8 cellular contexts compared by ENCODE assay signal in the genomic region with DNA sequence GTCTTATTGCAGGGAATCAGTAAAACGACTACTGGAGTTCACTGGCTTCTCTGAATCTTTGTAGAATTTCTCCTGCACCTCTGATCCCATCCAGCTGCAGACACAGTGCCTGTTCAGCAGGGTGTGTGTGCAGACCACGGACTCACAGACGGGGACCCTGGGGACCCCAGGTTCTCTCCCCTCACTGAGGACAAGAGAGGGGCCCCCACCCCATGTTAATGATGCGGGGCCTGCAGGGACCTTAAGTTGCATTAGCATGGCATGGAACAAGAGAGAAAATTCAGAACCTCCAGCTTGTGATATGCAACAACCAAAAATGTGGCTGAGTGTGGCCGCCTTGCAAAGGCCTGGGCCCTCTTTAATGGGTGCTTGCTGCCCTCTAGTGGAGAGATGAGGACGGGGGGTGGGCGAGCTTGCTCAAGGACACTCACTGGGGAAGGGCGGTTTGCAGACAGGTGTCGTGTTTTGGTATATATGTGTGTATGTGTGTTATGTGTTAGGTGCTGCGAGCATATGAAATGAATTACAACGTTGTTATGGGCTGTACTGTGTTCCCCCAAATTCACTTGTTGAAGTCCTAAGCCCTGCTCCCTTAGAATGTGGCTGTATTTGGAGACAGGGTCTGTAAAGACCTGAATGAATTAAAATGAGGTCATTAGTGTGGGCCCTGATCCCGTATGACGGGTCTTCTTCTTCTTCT.
DNase-seq lines count a peak whose midpoint lies in the region; ATAC-seq and TF ChIP-seq lines count a peak whose summit lies in the region.

No MANE protein-coding gene starts in this region.

- no peaks in the 10 kb centered on the region for H3K36me3 Mint-ChIP-seq in Calu3 (ENCODE audit: insufficient read depth, unreplicated experiment)
- no peaks in the 10 kb centered on the region for H3K36me3 Mint-ChIP-seq in activated T-cell treated with anti-CD3 and anti-CD28 coated beads, Interleukin-2, amount 50 U/mL, for 4 hours (ENCODE audit: insufficient read depth)
- H3K36me3 Mint-ChIP-seq in neural crest cell (ENCODE audit: low read depth), result no peaks in the 10 kb centered on the region

- intact Hi-C loops in Calu3 (cut with micrococcal nuclease; ENCODE audit: unreplicated experiment), result loop anchor here (5.0 kb wide), 2 partner anchors 87 to 328 kb away; no protein-coding TSS in a partner anchor
- intact Hi-C loops in PC-3 (cut with micrococcal nuclease), result loop anchor here (1.0 to 10.0 kb wide), 2 partner anchors 65 to 134 kb away; no protein-coding TSS in a partner anchor

- H3K9me2 ChIP-seq in PC-3 (replicated peaks; ENCODE audit: low read length), result no peaks in the 10 kb centered on the region

- no peak overlapping the region for H3K27ac ChIP-seq in PC-3 (ENCODE audit: low read length)

- H3K9me3 ChIP-seq in PC-3 (ENCODE audit: low read length), result no peaks in the 10 kb centered on the region

- H3K79me2 ChIP-seq in PC-3 (ENCODE audit: low read length), result no peaks in the 10 kb centered on the region

- H3K4me3 Mint-ChIP-seq in Calu3 (ENCODE audit: low read depth, unreplicated experiment) (no peak overlapping the region), neural crest cell (no peak overlapping the region)
- H3K4me3 Mint-ChIP-seq in activated T-cell treated with anti-CD3 and anti-CD28 coated beads, Interleukin-2, amount 50 U/mL, for 4 hours, result no peak overlapping the region

- BruUV-seq in Calu3 (replicated peaks; lab: Mats Ljungman, UMichigan) (no TSS peak), PC-3 (replicated peaks; lab: Mats Ljungman, UMichigan) (no TSS peak)

- ATAC-seq in PC-3 (peak; percentile 89), GM19463 (IDR thresholded peaks at IDR 0.05; ENCODE audit: unreplicated experiment) (no peak)
- ATAC-seq in activated T-cell treated with anti-CD3 and anti-CD28 coated beads, Interleukin-2, amount 50 U/mL, for 4 hours, result peak; percentile 94 to 97
- ATAC-seq in stimulated activated naive CD8-positive, alpha-beta T cell treated with anti-CD3 and anti-CD28 coated beads, Interleukin-15, Interleukin-2, amounts not matched to agents 100 U/mL and 50 U/mL, for 24 hours, result peak; percentile 92

- CTCF ChIA-PET in Calu3 (lab: Charles Lee), result interaction anchor here (0.7 to 1.5 kb wide), 15 partner anchors 9 to 674 kb away, joined by 3 to 7 read pairs (median 4); a partner anchor contains a TSS
- CTCF ChIA-PET in PC-3 (lab: Charles Lee), result interaction anchor here (0.5 to 1.3 kb wide), 8 partner anchors 22 to 485 kb away, joined by 3 to 23 read pairs (median 4); a partner anchor contains a TSS

- H3K27me3 Mint-ChIP-seq in Calu3 (ENCODE audit: unreplicated experiment), result peaks cover 83% of the 10 kb centered on the region
- peaks cover 11% of the 10 kb centered on the region for H3K27me3 Mint-ChIP-seq in activated T-cell treated with anti-CD3 and anti-CD28 coated beads, Interleukin-2, amount 50 U/mL, for 4 hours (ENCODE audit: low read depth)
- H3K27me3 Mint-ChIP-seq in neural crest cell (ENCODE audit: low read depth), result peaks cover 15% of the 10 kb centered on the region

- TF ChIP-seq CTCF in Calu3 (IDR thresholded peaks at IDR 0.05; ENCODE audit: unreplicated experiment) (peak; percentile 96), PC-3 (conservative IDR thresholded peaks at IDR 0.05; ENCODE audit: low read depth, low read length) (peak; percentile 90), fibroblast of mammary gland (conservative IDR thresholded peaks at IDR 0.05; ENCODE audit: control insufficient read depth, insufficient read depth, low read depth, low read length) (peak; percentile 89), neural crest cell (conservative IDR thresholded peaks at IDR 0.05) (peak; percentile 95)

- no peaks in the 10 kb centered on the region for H3F3A ChIP-seq in PC-3 (ENCODE audit: low read length, unreplicated experiment)

- POLR2A ChIA-PET in PC-3 (lab: Charles Lee; ENCODE audit: unreplicated experiment), result no interaction called here

- H3K4me1 Mint-ChIP-seq in Calu3 (ENCODE audit: low read depth, unreplicated experiment), result peaks cover 8% of the 10 kb centered on the region
- no peaks in the 10 kb centered on the region for H3K4me1 Mint-ChIP-seq in activated T-cell treated with anti-CD3 and anti-CD28 coated beads, Interleukin-2, amount 50 U/mL, for 4 hours (ENCODE audit: low read depth)
- H3K4me1 Mint-ChIP-seq in neural crest cell, result peaks cover 6% of the 10 kb centered on the region

- H3K27me3 ChIP-seq in PC-3 (ENCODE audit: low read length), result no peaks in the 10 kb centered on the region

- H2AFZ ChIP-seq in PC-3 (ENCODE audit: low read length), result no peak overlapping the region

- H3K9me3 Mint-ChIP-seq in Calu3 (ENCODE audit: low read depth, unreplicated experiment), result no peaks in the 10 kb centered on the region
- H3K9me3 Mint-ChIP-seq in activated T-cell treated with anti-CD3 and anti-CD28 coated beads, Interleukin-2, amount 50 U/mL, for 4 hours, result no peaks in the 10 kb centered on the region
- no peaks in the 10 kb centered on the region for H3K9me3 Mint-ChIP-seq in neural crest cell

- no peaks in the 10 kb centered on the region for H3K4me1 ChIP-seq in PC-3 (ENCODE audit: insufficient read depth, low read length)

- H3K27ac Mint-ChIP-seq in Calu3 (ENCODE audit: unreplicated experiment) (no peak overlapping the region), neural crest cell (ENCODE audit: unreplicated experiment) (no peak overlapping the region)

- H3K9ac ChIP-seq in PC-3 (ENCODE audit: low read length), result no peak overlapping the region

- no peaks in the 10 kb centered on the region for H4K20me1 ChIP-seq in PC-3 (ENCODE audit: low read length)

- DNase-seq in Calu3 (peak; percentile 86), HuH-7 (ENCODE audit: low spot score) (peak; percentile 98), PC-3 (peak; percentile 78), fibroblast of mammary gland (ENCODE audit: low read depth) (peak; percentile 66), neural crest cell (ENCODE audit: low read depth, low spot score) (peak; percentile 91)
- DNase-seq in activated T-cell treated with anti-CD3 and anti-CD28 coated beads, Interleukin-2, amount 50 U/mL, for 4 hours, result peak; percentile 86
- peak; percentile 88 for DNase-seq in stimulated activated naive CD8-positive, alpha-beta T cell treated with anti-CD3 and anti-CD28 coated beads, Interleukin-15, Interleukin-2, amounts not matched to agents 100 U/mL and 50 U/mL, for 24 hours

- H3K4me3 ChIP-seq in PC-3 (ENCODE audit: low read length) (no peak overlapping the region), fibroblast of mammary gland (ENCODE audit: control insufficient read depth, low read depth, low read length) (no peak overlapping the region)

- H3K4me2 ChIP-seq in PC-3 (ENCODE audit: low read length), result no peak overlapping the region

- no peaks in the 10 kb centered on the region for H3K36me3 ChIP-seq in PC-3 (ENCODE audit: low read depth, low read length)
